Comparison of ENCODE assay signal across 1 cellular context in the genomic region with DNA sequence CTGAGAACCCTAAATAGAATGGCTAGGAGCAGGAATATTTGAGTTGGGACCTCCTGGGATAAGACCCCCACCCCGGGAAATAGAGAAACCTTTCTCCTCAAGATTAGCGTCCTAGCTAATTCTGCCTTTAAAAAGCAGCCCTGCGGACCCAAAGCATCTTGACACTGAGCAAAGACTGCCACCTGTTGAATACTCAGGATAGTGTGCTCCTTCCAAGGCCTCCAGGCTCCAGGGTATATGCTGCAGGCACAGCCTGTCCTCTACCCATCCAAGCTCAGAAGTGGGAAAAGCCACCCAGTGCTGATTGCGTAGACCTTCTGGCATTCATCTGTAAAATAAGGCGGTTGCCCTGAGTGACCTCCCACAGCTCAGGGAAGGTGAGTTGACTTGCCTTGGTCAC.
TF ChIP-seq lines count a peak whose summit lies in the region.

No MANE protein-coding gene starts in this region.

TF ChIP-seq in K562, 482 proteins besides CTCF, POLR2A, EP300 and RAD21 (continued from another document):
- TF ChIP-seq, protein P1, sequence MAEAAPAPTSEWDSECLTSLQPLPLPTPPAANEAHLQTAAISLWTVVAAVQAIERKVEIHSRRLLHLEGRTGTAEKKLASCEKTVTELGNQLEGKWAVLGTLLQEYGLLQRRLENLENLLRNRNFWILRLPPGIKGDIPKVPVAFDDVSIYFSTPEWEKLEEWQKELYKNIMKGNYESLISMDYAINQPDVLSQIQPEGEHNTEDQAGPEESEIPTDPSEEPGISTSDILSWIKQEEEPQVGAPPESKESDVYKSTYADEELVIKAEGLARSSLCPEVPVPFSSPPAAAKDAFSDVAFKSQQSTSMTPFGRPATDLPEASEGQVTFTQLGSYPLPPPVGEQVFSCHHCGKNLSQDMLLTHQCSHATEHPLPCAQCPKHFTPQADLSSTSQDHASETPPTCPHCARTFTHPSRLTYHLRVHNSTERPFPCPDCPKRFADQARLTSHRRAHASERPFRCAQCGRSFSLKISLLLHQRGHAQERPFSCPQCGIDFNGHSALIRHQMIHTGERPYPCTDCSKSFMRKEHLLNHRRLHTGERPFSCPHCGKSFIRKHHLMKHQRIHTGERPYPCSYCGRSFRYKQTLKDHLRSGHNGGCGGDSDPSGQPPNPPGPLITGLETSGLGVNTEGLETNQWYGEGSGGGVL (CRISPR knock-in tag; IDR thresholded peaks at IDR 0.05): no peak
- TF ChIP-seq SMC3 (conservative IDR thresholded peaks at IDR 0.05; ENCODE audit: insufficient read depth, low read depth, low read length) (peak; percentile 89), RB1 (IDR thresholded peaks at IDR 0.05; ENCODE audit: low read depth) (0 out of 2 replicates have a peak, but pooled peaks have one; percentile 33), NFRKB (IDR thresholded peaks at IDR 0.05; ENCODE audit: low read depth) (no peak), JUND (IDR thresholded peaks at IDR 0.05; ENCODE audit: borderline replicate concordance, low read depth, low read length) (peak; percentile 20; the same call in 1 of the 2 replicates), JUND (tag; IDR thresholded peaks at IDR 0.05; ENCODE audit: borderline replicate concordance, low read depth, low read length) (no peak), ZNF79 (CRISPR knock-in tag; IDR thresholded peaks at IDR 0.05; ENCODE audit: low read depth) (0 out of 2 replicates have a peak, but pooled peaks have one; percentile 40), BHLHE40 (IDR thresholded peaks at IDR 0.05; ENCODE audit: low read length) (0 out of 2 replicates have a peak, but pooled peaks have one; percentile 22), CXXC5 (CRISPR knock-in tag; IDR thresholded peaks at IDR 0.05) (0 out of 2 replicates have a peak, but pooled peaks have one; percentile 23), TBL1XR1 (IDR thresholded peaks at IDR 0.05; ENCODE audit: low read length in 2 of 2) (0 out of 4 replicates have a peak, but pooled peaks of 1 of the 2 experiments have one; percentile 32)
- TF ChIP-seq, protein P2, sequence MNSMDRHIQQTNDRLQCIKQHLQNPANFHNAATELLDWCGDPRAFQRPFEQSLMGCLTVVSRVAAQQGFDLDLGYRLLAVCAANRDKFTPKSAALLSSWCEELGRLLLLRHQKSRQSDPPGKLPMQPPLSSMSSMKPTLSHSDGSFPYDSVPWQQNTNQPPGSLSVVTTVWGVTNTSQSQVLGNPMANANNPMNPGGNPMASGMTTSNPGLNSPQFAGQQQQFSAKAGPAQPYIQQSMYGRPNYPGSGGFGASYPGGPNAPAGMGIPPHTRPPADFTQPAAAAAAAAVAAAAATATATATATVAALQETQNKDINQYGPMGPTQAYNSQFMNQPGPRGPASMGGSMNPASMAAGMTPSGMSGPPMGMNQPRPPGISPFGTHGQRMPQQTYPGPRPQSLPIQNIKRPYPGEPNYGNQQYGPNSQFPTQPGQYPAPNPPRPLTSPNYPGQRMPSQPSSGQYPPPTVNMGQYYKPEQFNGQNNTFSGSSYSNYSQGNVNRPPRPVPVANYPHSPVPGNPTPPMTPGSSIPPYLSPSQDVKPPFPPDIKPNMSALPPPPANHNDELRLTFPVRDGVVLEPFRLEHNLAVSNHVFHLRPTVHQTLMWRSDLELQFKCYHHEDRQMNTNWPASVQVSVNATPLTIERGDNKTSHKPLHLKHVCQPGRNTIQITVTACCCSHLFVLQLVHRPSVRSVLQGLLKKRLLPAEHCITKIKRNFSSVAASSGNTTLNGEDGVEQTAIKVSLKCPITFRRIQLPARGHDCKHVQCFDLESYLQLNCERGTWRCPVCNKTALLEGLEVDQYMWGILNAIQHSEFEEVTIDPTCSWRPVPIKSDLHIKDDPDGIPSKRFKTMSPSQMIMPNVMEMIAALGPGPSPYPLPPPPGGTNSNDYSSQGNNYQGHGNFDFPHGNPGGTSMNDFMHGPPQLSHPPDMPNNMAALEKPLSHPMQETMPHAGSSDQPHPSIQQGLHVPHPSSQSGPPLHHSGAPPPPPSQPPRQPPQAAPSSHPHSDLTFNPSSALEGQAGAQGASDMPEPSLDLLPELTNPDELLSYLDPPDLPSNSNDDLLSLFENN (IDR thresholded peaks at IDR 0.05; ENCODE audit: low read depth in 2 of 2, low read length in 2 of 2): 0 out of 4 replicates have a peak, but pooled peaks of 1 of the 2 experiments have one; percentile 44
